10 cellular contexts compared by ENCODE assay signal in the genomic region with DNA sequence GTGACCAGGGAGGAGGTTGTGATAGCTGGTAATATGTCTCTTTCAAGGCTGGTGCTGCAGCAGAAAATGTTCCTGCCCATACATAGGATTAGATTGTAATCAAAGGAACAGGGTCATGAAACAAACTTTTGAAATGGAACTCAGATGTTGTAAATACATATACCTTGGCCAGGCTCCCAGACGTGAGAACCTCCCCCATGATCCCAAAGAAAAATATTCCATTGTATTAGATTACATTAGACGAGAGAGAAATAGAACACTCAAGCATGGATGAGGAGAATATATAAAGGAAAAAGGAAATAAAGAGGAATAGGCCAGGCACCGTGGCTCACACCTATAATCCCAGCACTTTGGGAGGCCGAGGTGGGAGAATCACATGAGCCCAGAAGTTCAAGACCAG. TPM values are rescaled to one million over a fixed set of nuclear protein-coding genes. Genes with fewer than 3 reads are reported as not detected.
DNase-seq lines count a peak whose midpoint lies in the region; TF ChIP-seq lines count a peak whose summit lies in the region.
"Had no signal": no experiment of that assay in that cellular context is flagged by ENCODE, and none has a peak within 500 bp of the region (broad histone marks: within the 10 kb centered on the region; RNA-seq: fewer than 3 reads in every experiment).

No MANE protein-coding gene starts in this region.

- H3K4me3 ChIP-seq in colonic mucosa: no peak overlapping the region
- no peak overlapping the region for H3K4me3 ChIP-seq in mucosa of rectum (ENCODE audit: low read length in 2 of 2)
- H3K4me3 ChIP-seq: body of pancreas, skin epidermis had no signal

- DNase-seq in COLO829 (ENCODE audit: low spot score) (peak; percentile 46), NCI-H2107 (lab: John Stamatoyannopoulos, UW) (peak; percentile 42), colonic mucosa (peak; percentile 30), activated gamma-delta T cell treated with Interleukin-2 at 50 U/mL for 16 hours (no peak), HT-29 (ENCODE audit: low spot score) (no peak), NCI-H524 (lab: John Stamatoyannopoulos, UW) (no peak), cerebellar nuclear complex (lab: John Stamatoyannopoulos, UW) (no peak)

- no peaks in the 10 kb centered on the region for H3K36me3 ChIP-seq in colonic mucosa
- H3K36me3 ChIP-seq in mucosa of rectum (ENCODE audit: control insufficient read depth in 2 of 2, insufficient read depth in 2 of 2, low read length in 2 of 2): no peaks in the 10 kb centered on the region

- no peak overlapping the region for H3K9ac ChIP-seq in colonic mucosa (ENCODE audit: low read depth in 2 of 2, low read length in 2 of 2)
- no peak overlapping the region for H3K9ac ChIP-seq in mucosa of rectum (ENCODE audit: low read depth in 1 of 2, low read length in 2 of 2)

- H3K4me1 ChIP-seq in colonic mucosa (no peaks in the 10 kb centered on the region), mucosa of rectum (ENCODE audit: control insufficient read depth in 2 of 2, insufficient read depth in 2 of 2, low read length in 2 of 2) (peaks cover 4 to 17% of the 10 kb centered on the region in 2 donors)

- H3K27me3 ChIP-seq in colonic mucosa: no peaks in the 10 kb centered on the region
- no peaks in the 10 kb centered on the region for H3K27me3 ChIP-seq in mucosa of rectum (ENCODE audit: control insufficient read depth in 2 of 2, insufficient read depth in 2 of 2, low read length in 2 of 2)
- H3K27me3 ChIP-seq: body of pancreas had no signal

- H3K27ac ChIP-seq in colonic mucosa (peak overlapping the region; percentile 60), mucosa of rectum (ENCODE audit: low read depth in 2 of 2, low read length in 2 of 2) (peak overlapping the region; percentile 43 to 58)

- TF ChIP-seq CTCF in colonic mucosa (IDR thresholded peaks at IDR 0.05): no peak

- H3K9me3 ChIP-seq in colonic mucosa (no peaks in the 10 kb centered on the region), mucosa of rectum (ENCODE audit: control insufficient read depth in 2 of 2, low read length in 2 of 2) (no peaks in the 10 kb centered on the region)
- H3K9me3 ChIP-seq: body of pancreas had no signal

- intact Hi-C loops in colonic mucosa (cut with DNase I): no loop called here

RNA-seq across cellular contexts. Expression of a gene that starts 52.6 kb away (rescaled TPM):
- 1,000 to 10,000 TPM; 1,895 to 2,156 TPM for total RNA-seq in colonic mucosa
- total RNA-seq in HT-29 (2014; rRNA removed; shearing (Covaris generic)): 2,133 and 2,247 TPM in 2 replicates

Comparison
In these comparisons a context has a peak if more than half of its experiments do, and no peak if none do; other contexts are left out.
1. DNase-seq: peak in COLO829 (single experiment), NCI-H2107 (single experiment) and colonic mucosa (single experiment); none in activated gamma-delta T cell treated with Interleukin-2 at 50 U/mL for 16 hours (single experiment), HT-29 (single experiment), NCI-H524 (0 of 2) and cerebellar nuclear complex (0 of 2).